ENCODE assay signal across 13 cellular contexts in genomic region chrX:136034622-136035021, GRCh38.
"Had no signal": no experiment of that assay in that cellular context is flagged by ENCODE, and none has a peak within 500 bp of the region (broad histone marks: within the 10 kb centered on the region; RNA-seq: fewer than 3 reads in every experiment).

No MANE protein-coding gene starts in this region.

- H3K36me3 ChIP-seq: upper lobe of left lung had no signal

- H3K27ac ChIP-seq: foreskin keratinocyte, upper lobe of left lung had no signal

- H3K4me3 ChIP-seq: esophagus squamous epithelium, upper lobe of left lung had no signal

- H3K27me3 ChIP-seq: esophagus squamous epithelium, foreskin keratinocyte, upper lobe of left lung had no signal

- DNase-seq: activated CD4-positive, alpha-beta T cell treated with anti-CD3 and anti-CD28 coated beads for 36 hours; activated CD4-positive, alpha-beta T cell treated with anti-CD3 and anti-CD28 coated beads, Interleukin-2, amount 50 U/mL, for 48 hours; activated gamma-delta T cell treated with Interleukin-2 at 50 U/mL for 16 hours; effector memory CD8-positive, alpha-beta T cell; esophagus squamous epithelium; foreskin keratinocyte; stimulated activated CD4-positive, alpha-beta T cell treated with anti-CD3 and anti-CD28 coated beads, Interleukin-12 subunit alpha, Interleukin-12 subunit beta, amount 100 ng/mL, for 4 hours; stimulated activated CD4-positive, alpha-beta T cell treated with anti-CD3 and anti-CD28 coated beads, Interleukin-1b, Interleukin-23, amount 100 ng/mL, for 48 hours; stimulated activated CD8-positive, alpha-beta memory T cell treated with anti-CD3 and anti-CD28 coated beads, Interleukin-4, amount 100 ng/mL, for 48 hours; stimulated activated naive CD4-positive, alpha-beta T cell; substantia nigra; upper lobe of left lung had no signal

- H3K4me1 ChIP-seq: foreskin keratinocyte, upper lobe of left lung had no signal

- H3K9me3 ChIP-seq: esophagus squamous epithelium, upper lobe of left lung had no signal

- ATAC-seq: activated CD4-positive, alpha-beta T cell treated with anti-CD3 and anti-CD28 coated beads for 36 hours; activated naive CD4-positive, alpha-beta T cell treated with anti-CD3 and anti-CD28 coated beads, Interleukin-2, amount 50 U/mL, for 72 hours; effector memory CD8-positive, alpha-beta T cell; foreskin keratinocyte had no signal
